Comparison of ENCODE assay signal across 9 cellular contexts in the genomic region with DNA sequence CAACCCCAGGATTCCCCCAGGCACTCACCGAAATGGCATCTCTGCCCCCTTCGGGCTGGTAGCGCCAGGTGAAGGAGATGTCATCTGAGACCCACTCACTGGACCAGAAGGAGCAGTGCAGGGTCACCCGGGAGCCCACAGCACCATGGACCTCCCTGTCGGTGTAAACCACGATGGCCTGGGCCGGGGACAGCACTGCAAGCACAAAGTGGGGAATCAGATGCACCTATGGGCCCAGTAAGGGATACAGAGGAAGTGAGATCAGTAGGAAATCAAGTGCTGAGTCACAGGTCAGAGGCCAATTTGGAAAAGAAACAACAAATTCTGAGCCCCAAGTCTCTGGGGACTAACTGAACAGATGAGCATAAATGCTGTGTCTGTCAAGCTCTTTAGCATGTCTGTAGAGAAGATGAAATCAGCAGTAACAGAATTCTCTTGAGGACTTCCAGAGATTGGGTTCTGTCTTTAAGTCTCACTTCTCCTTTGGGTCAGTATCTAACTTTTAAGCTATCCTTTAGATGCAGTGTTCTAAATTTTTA. TPM values are rescaled to one million over a fixed set of nuclear protein-coding genes. Genes with fewer than 3 reads are reported as not detected.
DNase-seq lines count a peak whose midpoint lies in the region; ATAC-seq, FAIRE-seq and TF ChIP-seq lines count a peak whose summit lies in the region.
"Had no signal": no experiment of that assay in that cellular context is flagged by ENCODE, and none has a peak within 500 bp of the region (broad histone marks: within the 10 kb centered on the region; RNA-seq: fewer than 3 reads in every experiment).

No MANE protein-coding gene starts in this region.

- H4K20me1 ChIP-seq in OCI-LY7 (ENCODE audit: insufficient read depth, low read length) (no peaks in the 10 kb centered on the region), endothelial cell of umbilical vein (replicated peaks; ENCODE audit: control insufficient read depth, extremely low read depth, insufficient read depth, low read length) (no peaks in the 10 kb centered on the region)

- dilution Hi-C loops in endothelial cell of umbilical vein (cut with MboI; ENCODE audit: extremely low pct_ligation_motif_present, low sequenced_read_pairs) = no loop called here

- H3K9me1 ChIP-seq in endothelial cell of umbilical vein (replicated peaks; ENCODE audit: control insufficient read depth, extremely low read depth, insufficient read depth, low read length) = no peaks in the 10 kb centered on the region

- H3K4me3 ChIP-seq in OCI-LY7 (ENCODE audit: low read depth, low read length, poor library complexity, severe bottlenecking) (no peak overlapping the region), endothelial cell of umbilical vein (replicated peaks in 1 of 3; ENCODE audit: insufficient read depth in 1 of 3, low read depth in 1 of 3, low read length in 3 of 3) (no peak overlapping the region), skeletal muscle satellite cell (ENCODE audit: low read length) (no peak overlapping the region)

- no peaks in the 10 kb centered on the region for H3K9me3 ChIP-seq in OCI-LY7 (ENCODE audit: low read length)
- no peaks in the 10 kb centered on the region for H3K9me3 ChIP-seq in endothelial cell of umbilical vein (replicated peaks; ENCODE audit: control insufficient read depth, insufficient read depth, low read length)
- no peaks in the 10 kb centered on the region for H3K9me3 ChIP-seq in skeletal muscle satellite cell (replicated peaks; ENCODE audit: low read length)

- H3K79me2 ChIP-seq in OCI-LY7 (ENCODE audit: insufficient read depth, low read depth, low read length) = peaks cover 18% of the 10 kb centered on the region; the same call in 1 of the 2 replicates
- H3K79me2 ChIP-seq in endothelial cell of umbilical vein (ENCODE audit: control insufficient read depth, insufficient read depth, low read length) = peaks cover 4% of the 10 kb centered on the region

- peak overlapping the region; percentile 5 for H3K27ac ChIP-seq in OCI-LY7 (ENCODE audit: low read depth, low read length, poor library complexity, severe bottlenecking)
- H3K27ac ChIP-seq in endothelial cell of umbilical vein (ENCODE audit: insufficient read depth, low read depth, low read length) = no peak overlapping the region

- H3K4me1 ChIP-seq in OCI-LY7 (ENCODE audit: insufficient read depth, low read length, poor library complexity, severe bottlenecking) (peaks cover 28% of the 10 kb centered on the region), endothelial cell of umbilical vein (ENCODE audit: control insufficient read depth, extremely low read depth, insufficient read depth, low read length) (peaks cover 35% of the 10 kb centered on the region), skeletal muscle satellite cell (ENCODE audit: control insufficient read depth, insufficient read depth, low read length) (peaks cover 31% of the 10 kb centered on the region)

- H3K4me2 ChIP-seq in OCI-LY7 (ENCODE audit: low read length) (peak overlapping the region; percentile 89), endothelial cell of umbilical vein (ENCODE audit: insufficient read depth, low read length) (no peak overlapping the region), skeletal muscle satellite cell (ENCODE audit: low read length) (peak overlapping the region; percentile 57)

- H2AFZ ChIP-seq in OCI-LY7 (ENCODE audit: low read length) (peak overlapping the region; percentile 74), endothelial cell of umbilical vein (ENCODE audit: low read depth, low read length) (peak overlapping the region; percentile 10)

- H3K36me3 ChIP-seq in OCI-LY7 (ENCODE audit: insufficient read depth, low read length) (no peaks in the 10 kb centered on the region), endothelial cell of umbilical vein (ENCODE audit: control insufficient read depth in 2 of 2, extremely low read depth in 1 of 2, insufficient read depth in 2 of 2, low read length in 2 of 2) (no peaks in the 10 kb centered on the region), skeletal muscle satellite cell (ENCODE audit: insufficient read depth, low read length) (no peaks in the 10 kb centered on the region)

- POLR2A ChIA-PET in OCI-LY7 (lab: Charles Lee) = interaction anchor here (0.6 to 3.3 kb wide), 4 partner anchors 7 to 926 kb away, joined by 3 to 15 read pairs (median 8); a partner anchor contains a TSS
- POLR2A ChIA-PET in endothelial cell of umbilical vein (lab: Charles Lee) = no interaction called here

- TF ChIP-seq POLR2A in endothelial cell of umbilical vein (IDR thresholded peaks at IDR 0.05; ENCODE audit: low read depth, low read length) = no peak

- no peak overlapping the region for H3K9ac ChIP-seq in endothelial cell of umbilical vein (replicated peaks; ENCODE audit: extremely low read depth, insufficient read depth, low read length)
- H3K9ac ChIP-seq in skeletal muscle satellite cell (ENCODE audit: low read depth, low read length) = no peak overlapping the region

- peak; percentile 63 for DNase-seq in NCI-H82 (lab: John Stamatoyannopoulos, UW)
- no peak for DNase-seq in NCI-H82 treated with DMSO at 0.1 percent for 48 hours (lab: John Stamatoyannopoulos, UW; ENCODE audit: unreplicated experiment)
- DNase-seq in OCI-LY7 (ENCODE audit: low spot score) = peak; percentile 58
- peak; percentile 61 for DNase-seq in endothelial cell of umbilical vein (ENCODE audit: low read depth, low spot score)
- DNase-seq in RCC 7860 (ENCODE audit: low spot score) = no peak

- no peak for FAIRE-seq in endothelial cell of umbilical vein (lab: Jason Lieb, UNC)
- FAIRE-seq in RCC 7860 (lab: Jason Lieb, UNC) = no peak
- FAIRE-seq: endometrium had no signal

- H3K27me3 ChIP-seq in endothelial cell of umbilical vein (ENCODE audit: control insufficient read depth in 2 of 2, insufficient read depth in 2 of 2, low read length in 2 of 2) = no peaks in the 10 kb centered on the region
- no peaks in the 10 kb centered on the region for H3K27me3 ChIP-seq in skeletal muscle satellite cell (ENCODE audit: control insufficient read depth, insufficient read depth, low read length)

- no peaks in the 10 kb centered on the region for H3K9me2 ChIP-seq in OCI-LY7 (ENCODE audit: insufficient read depth, low read length)

- BruUV-seq in OCI-LY7 (replicated peaks; lab: Mats Ljungman, UMichigan) = no TSS peak
- no TSS peak for BruUV-seq in endothelial cell of umbilical vein (replicated peaks; lab: Mats Ljungman, UMichigan)

- CTCF ChIA-PET in OCI-LY7 (lab: Charles Lee; ENCODE audit: unreplicated experiment) (no interaction called here), endothelial cell of umbilical vein (lab: Charles Lee) (interaction anchor here (0.6 to 1.9 kb wide), 7 partner anchors 9 to 82 kb away, joined by 3 to 7 read pairs (median 4); a partner anchor contains a TSS)

- intact Hi-C loops in OCI-LY7 (cut with micrococcal nuclease; ENCODE audit: unreplicated experiment) = loop anchor here (2.0 to 5.0 kb wide), 2 partner anchors 75 to 80 kb away; a partner anchor contains a TSS
- intact Hi-C loops in endothelial cell of umbilical vein (cut with micrococcal nuclease) = no loop called here

- ATAC-seq in HG02885 (IDR thresholded peaks at IDR 0.05; ENCODE audit: poor library complexity, unreplicated experiment) (no peak), GM18907 (IDR thresholded peaks at IDR 0.05; ENCODE audit: unreplicated experiment) (no peak)

- TF ChIP-seq CTCF in OCI-LY7 (conservative IDR thresholded peaks at IDR 0.05; ENCODE audit: low read length) (no peak), endothelial cell of umbilical vein (IDR thresholded peaks at IDR 0.05; ENCODE audit: extremely low read depth in 1 of 2, insufficient read depth in 1 of 2, low read depth in 1 of 2, low read length in 2 of 2) (no peak)

TF ChIP-seq in endothelial cell of umbilical vein, 7 proteins besides CTCF, POLR2A, EP300 and RAD21 (continues in another document):
- TF ChIP-seq FOS (IDR thresholded peaks at IDR 0.05; ENCODE audit: borderline replicate concordance, insufficient read depth, low read length) = peak; percentile 62
- TF ChIP-seq POLR2AphosphoS5 (IDR thresholded peaks at IDR 0.05; ENCODE audit: insufficient read depth, low read depth, low read length) = no peak

RNA-seq across cellular contexts. Expression of a gene that starts 2.5 kb away (rescaled TPM):
- total RNA-seq in OCI-LY7 (2014; rRNA removed; shearing (Covaris generic)) = 4.2 and 4.5 TPM in 2 replicates
- total RNA-seq in OCI-LY7 (2022) (9.0 and 10.8 TPM in 2 replicates), endothelial cell of umbilical vein (1.3 and 2.0 TPM in 2 replicates)
- polyA plus RNA-seq in endothelial cell of umbilical vein = 6.1 and 7.0 TPM in 2 replicates
- polyA plus RNA-seq in endothelial cell of umbilical vein (2011; cell fraction: cytosol; rRNA removed) = 5.5 and 5.7 TPM in 2 replicates
- polyA plus RNA-seq in endothelial cell of umbilical vein (2011; cell fraction: nucleus; rRNA removed) = 5.9 and 6.5 TPM in 2 replicates
- 0.86 and 1.2 TPM in 2 replicates for polyA plus RNA-seq in endothelial cell of umbilical vein (2012)
- polyA minus RNA-seq in endothelial cell of umbilical vein = 1.7 and 2.1 TPM in 2 replicates
- polyA minus RNA-seq in endothelial cell of umbilical vein (2011; cell fraction: cytosol; rRNA and poly(A)+ RNA removed) = 0.51 TPM
- 1.8 and 3.0 TPM in 2 replicates for polyA minus RNA-seq in endothelial cell of umbilical vein (2011; cell fraction: nucleus; rRNA and poly(A)+ RNA removed)
- 3.5 and 3.7 TPM in 2 replicates for total RNA-seq in skeletal muscle satellite cell (2012; rRNA removed)

RNA-seq across cellular contexts. Expression of a gene that starts 6.9 kb away (rescaled TPM):
- total RNA-seq in OCI-LY7 (2014; rRNA removed; shearing (Covaris generic)) = 17.9 and 20.6 TPM in 2 replicates
- total RNA-seq in OCI-LY7 (2022) (149 and 175 TPM in 2 replicates), endothelial cell of umbilical vein (136 and 148 TPM in 2 replicates)
- polyA plus RNA-seq in endothelial cell of umbilical vein = 219 and 279 TPM in 2 replicates
- polyA plus RNA-seq in endothelial cell of umbilical vein (2011; cell fraction: cytosol; rRNA removed) = 243 and 264 TPM in 2 replicates
- polyA plus RNA-seq in endothelial cell of umbilical vein (2011; cell fraction: nucleus; rRNA removed) = 84.5 and 102 TPM in 2 replicates
- 175 and 177 TPM in 2 replicates for polyA plus RNA-seq in endothelial cell of umbilical vein (2012)
- polyA minus RNA-seq in endothelial cell of umbilical vein = 141 and 144 TPM in 2 replicates
- 107 TPM for polyA minus RNA-seq in endothelial cell of umbilical vein (2011; cell fraction: cytosol; rRNA and poly(A)+ RNA removed)
- 34.2 and 39.0 TPM in 2 replicates for polyA minus RNA-seq in endothelial cell of umbilical vein (2011; cell fraction: nucleus; rRNA and poly(A)+ RNA removed)
- 19.8 and 41.5 TPM in 2 replicates for total RNA-seq in skeletal muscle satellite cell (2012; rRNA removed)

RNA-seq across cellular contexts. Expression of a gene that starts 48.8 kb away (rescaled TPM):
- total RNA-seq in OCI-LY7 (2014; rRNA removed; shearing (Covaris generic)) = not detected in 2 replicates
- total RNA-seq in OCI-LY7 (2022) (not detected in 2 replicates), endothelial cell of umbilical vein (not detected in 2 replicates)
- polyA plus RNA-seq in endothelial cell of umbilical vein = not detected in 2 replicates
- polyA plus RNA-seq in endothelial cell of umbilical vein (2011; cell fraction: cytosol; rRNA removed) = not detected in 2 replicates
- polyA plus RNA-seq in endothelial cell of umbilical vein (2011; cell fraction: nucleus; rRNA removed) = not detected in 2 replicates
- polyA plus RNA-seq in endothelial cell of umbilical vein (2012) = not detected in 2 replicates
- not detected in 2 replicates for polyA minus RNA-seq in endothelial cell of umbilical vein
- not detected for polyA minus RNA-seq in endothelial cell of umbilical vein (2011; cell fraction: cytosol; rRNA and poly(A)+ RNA removed)
- not detected in 2 replicates for polyA minus RNA-seq in endothelial cell of umbilical vein (2011; cell fraction: nucleus; rRNA and poly(A)+ RNA removed)
- not detected in 2 replicates for total RNA-seq in skeletal muscle satellite cell (2012; rRNA removed)

Comparison
In these comparisons a context has a peak if more than half of its experiments do, and no peak if none do; other contexts are left out.
1. DNase-seq: peak in NCI-H82 (single experiment), OCI-LY7 (single experiment) and endothelial cell of umbilical vein (single experiment); none in NCI-H82 treated with DMSO at 0.1 percent for 48 hours (single experiment) and RCC 7860 (single experiment).